Comparison of ENCODE assay signal across 32 cellular contexts in the genomic region with DNA sequence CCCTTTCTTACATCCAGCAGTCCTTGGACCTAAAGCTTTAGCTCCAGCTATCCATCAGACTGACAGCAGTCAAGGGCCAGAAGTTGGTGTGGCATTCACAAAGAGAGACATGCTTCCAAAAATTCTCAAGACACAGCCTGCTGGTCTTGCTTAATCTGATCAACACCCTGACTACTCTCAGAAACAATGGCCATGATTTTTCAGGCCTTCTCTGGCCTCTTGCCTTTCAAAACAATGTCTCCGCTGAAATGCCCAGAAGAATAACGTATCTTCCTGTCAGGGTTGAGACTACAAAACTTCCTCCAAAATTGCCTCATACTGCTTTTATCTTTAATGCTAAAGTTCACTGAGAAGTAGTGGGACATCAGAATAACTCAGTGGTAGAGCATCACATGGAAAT.
"Had no signal": no experiment of that assay in that cellular context is flagged by ENCODE, and none has a peak within 500 bp of the region (broad histone marks: within the 10 kb centered on the region; RNA-seq: fewer than 3 reads in every experiment).

No MANE protein-coding gene starts in this region.

- H3K27me3 Mint-ChIP-seq: activated B cell treated with CpG ODN at 0.5 μM for 24 hours; activated CD8-positive, alpha-beta T cell treated with anti-CD3 and anti-CD28 coated beads for 36 hours; activated naive CD4-positive, alpha-beta T cell treated with anti-CD3 and anti-CD28 coated beads, Interleukin-2, amount 10 ng/mL, durations not matched to agents 7 days and 5 days; activated naive CD8-positive, alpha-beta T cell; T-helper 17 cell had no signal

- H3K27ac Mint-ChIP-seq: activated B cell treated with CpG ODN at 0.5 μM for 24 hours; activated CD8-positive, alpha-beta T cell treated with anti-CD3 and anti-CD28 coated beads for 36 hours; activated naive CD4-positive, alpha-beta T cell treated with anti-CD3 and anti-CD28 coated beads, Interleukin-2, amount 10 ng/mL, durations not matched to agents 7 days and 5 days; activated naive CD8-positive, alpha-beta T cell; activated T-helper 1 cell treated with anti-CD3 and anti-CD28 coated beads, Interleukin-12 subunit alpha, Interleukin-12 subunit beta, Interleukin-2, Interleukin-4 antibody, amounts not matched to agents 30 ng/mL and 10 ng/mL and 1 ng/mL, durations not matched to agents 14 hours and 24 hours and 36 hours; activated T-helper 2 cell treated with anti-CD3 and anti-CD28 coated beads, Interferon-gamma antibody, Interleukin-2, Interleukin-4, amounts not matched to agents 10 μg/mL and 5 μg/mL and 100 μg/mL, durations not matched to agents 14 hours and 24 hours and 36 hours; T-helper 17 cell; T-helper 2 cell treated with Interferon-gamma antibody and Interleukin-4, amounts not matched to agents 5 μg/mL and 100 μg/mL, for 36 hours had no signal

- H3K36me3 ChIP-seq: brain microvascular endothelial cell, cardiac muscle cell, colonic mucosa, gastrocnemius medialis, WERI-Rb-1 had no signal

- FAIRE-seq: astrocyte had no signal

- H3K4me1 ChIP-seq: colonic mucosa, foreskin keratinocyte, gastrocnemius medialis had no signal

- DNase-seq: activated B cell treated with CpG ODN at 0.5 μM for 24 hours; activated CD4-positive, alpha-beta T cell treated with anti-CD3 and anti-CD28 coated beads for 48 hours; activated CD4-positive, alpha-beta T cell treated with anti-CD3 and anti-CD28 coated beads, Interleukin-2, amount 50 U/mL, for 1 hour; activated CD4-positive, alpha-beta T cell treated with anti-CD3 and anti-CD28 coated beads, Interleukin-2, amount 50 U/mL, for 48 hours; activated CD8-positive, alpha-beta memory T cell treated with anti-CD3 and anti-CD28 coated beads for 24 hours; activated CD8-positive, alpha-beta T cell treated with anti-CD3 and anti-CD28 coated beads for 36 hours; activated gamma-delta T cell; activated naive CD4-positive, alpha-beta T cell; activated naive CD4-positive, alpha-beta T cell treated with anti-CD3 and anti-CD28 coated beads, Interleukin-2, amount 10 ng/mL, durations not matched to agents 7 days and 5 days; activated T-cell treated with anti-CD3 and anti-CD28 coated beads, Interleukin-2, amount 50 U/mL, for 48 hours; amniotic stem cell; anterior cingulate cortex; brain microvascular endothelial cell; central memory CD4-positive, alpha-beta T cell; cerebellar nuclear complex; colonic mucosa; effector CD8-positive, alpha-beta T cell; foreskin keratinocyte; gastrocnemius medialis; glutamatergic neuron; T-helper 1 cell; T-helper 17 cell; T1000; WERI-Rb-1 had no signal

- H3K4me3 Mint-ChIP-seq: activated B cell treated with CpG ODN at 0.5 μM for 24 hours; activated CD8-positive, alpha-beta T cell treated with anti-CD3 and anti-CD28 coated beads for 36 hours; activated naive CD4-positive, alpha-beta T cell treated with anti-CD3 and anti-CD28 coated beads, Interleukin-2, amount 10 ng/mL, durations not matched to agents 7 days and 5 days; activated naive CD8-positive, alpha-beta T cell; activated T-helper 1 cell treated with anti-CD3 and anti-CD28 coated beads, Interleukin-12 subunit alpha, Interleukin-12 subunit beta, Interleukin-2, Interleukin-4 antibody, amounts not matched to agents 30 ng/mL and 10 ng/mL and 1 ng/mL, durations not matched to agents 14 hours and 24 hours and 36 hours; T-helper 17 cell; T-helper 2 cell treated with Interferon-gamma antibody and Interleukin-4, amounts not matched to agents 5 μg/mL and 100 μg/mL, for 36 hours had no signal

- H3K36me3 Mint-ChIP-seq: activated naive CD4-positive, alpha-beta T cell treated with anti-CD3 and anti-CD28 coated beads, Interleukin-2, amount 10 ng/mL, durations not matched to agents 7 days and 5 days had no signal

- H3K4me3 ChIP-seq: cardiac muscle cell, colonic mucosa, gastrocnemius medialis had no signal

- H3K9me3 Mint-ChIP-seq: activated naive CD4-positive, alpha-beta T cell treated with anti-CD3 and anti-CD28 coated beads, Interleukin-2, amount 10 ng/mL, durations not matched to agents 7 days and 5 days; activated T-helper 1 cell treated with anti-CD3 and anti-CD28 coated beads, Interleukin-12 subunit alpha, Interleukin-12 subunit beta, Interleukin-2, Interleukin-4 antibody, amounts not matched to agents 30 ng/mL and 10 ng/mL and 1 ng/mL, durations not matched to agents 14 hours and 24 hours and 36 hours; activated T-helper 2 cell treated with anti-CD3 and anti-CD28 coated beads, Interferon-gamma antibody, Interleukin-2, Interleukin-4, amounts not matched to agents 10 μg/mL and 5 μg/mL and 100 μg/mL, durations not matched to agents 14 hours and 24 hours and 36 hours; T-helper 2 cell treated with Interferon-gamma antibody and Interleukin-4, amounts not matched to agents 5 μg/mL and 100 μg/mL, for 36 hours had no signal

- H3K27ac ChIP-seq: brain microvascular endothelial cell, cardiac muscle cell, colonic mucosa, foreskin keratinocyte, gastrocnemius medialis, WERI-Rb-1 had no signal

- ATAC-seq: activated CD4-positive, CD25-positive, alpha-beta regulatory T cell treated with anti-CD3 and anti-CD28 coated beads, Interleukin-2, amount 50 U/mL, for 24 hours; activated CD8-positive, alpha-beta T cell treated with anti-CD3 and anti-CD28 coated beads for 36 hours; esophagus mucosa; foreskin keratinocyte; gastrocnemius medialis; T-helper 17 cell had no signal

- H3K27me3 ChIP-seq: brain microvascular endothelial cell, cardiac muscle cell, colonic mucosa, foreskin keratinocyte, gastrocnemius medialis had no signal

- H3K9me3 ChIP-seq: colonic mucosa had no signal

- H3K4me1 Mint-ChIP-seq: activated naive CD4-positive, alpha-beta T cell treated with anti-CD3 and anti-CD28 coated beads, Interleukin-2, amount 10 ng/mL, durations not matched to agents 7 days and 5 days; T-helper 17 cell had no signal
